In the genomic region with DNA sequence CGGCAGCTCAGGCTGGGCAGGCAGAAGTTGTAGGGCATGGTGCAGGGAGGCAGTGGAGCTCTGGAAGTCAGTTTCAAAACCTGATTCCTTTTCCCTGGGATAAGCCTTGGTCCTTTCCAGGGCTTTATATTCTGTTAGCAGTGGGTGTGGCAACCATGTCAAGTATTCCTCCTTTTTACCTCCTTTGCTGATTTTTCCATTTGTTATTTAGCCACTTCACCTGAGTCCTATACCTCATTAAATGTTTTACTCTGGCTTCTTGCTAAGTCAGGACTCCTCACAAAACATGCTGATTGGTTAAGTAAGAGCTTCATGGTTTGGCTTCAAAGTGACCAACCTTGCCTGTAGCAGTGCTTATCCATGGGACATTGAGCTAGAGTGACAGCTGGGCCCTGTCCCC, we compare ENCODE assay signal across 29 cellular contexts. TPM values are rescaled to one million over a fixed set of nuclear protein-coding genes. Genes with fewer than 3 reads are reported as not detected.
"Had no signal": no experiment of that assay in that cellular context is flagged by ENCODE, and none has a peak within 500 bp of the region (broad histone marks: within the 10 kb centered on the region; RNA-seq: fewer than 3 reads in every experiment).

Gene KRT33B (minus strand): TSS at position 101 of the 400 bp plus-strand sequence. CDS start 63 bp downstream, at position 38.

- H3K9ac ChIP-seq: parathyroid adenoma had no signal

- H3K79me2 ChIP-seq: parathyroid adenoma had no signal

- DNase-seq: colonic mucosa; effector CD8-positive, alpha-beta T cell; foreskin keratinocyte; heart right ventricle; left cardiac atrium; left lung; natural killer cell; right lobe of liver; small intestine; stimulated activated CD4-positive, alpha-beta T cell treated with anti-CD3 and anti-CD28 coated beads, Interleukin-15, amount 100 ng/mL, for 24 hours; stimulated activated CD4-positive, alpha-beta T cell treated with anti-CD3 and anti-CD28 coated beads, Interleukin-2, amount 100 ng/mL, for 48 hours; stimulated activated naive B cell treated with anti-CD40 and anti-IgM and Interleukin-4, amounts not matched to agents 10 μg/mL and 1 μg/mL and 100 μg/mL, for 72 hours; transverse colon had no signal

- H2AFZ ChIP-seq: parathyroid adenoma had no signal

- ATAC-seq: foreskin keratinocyte; gastroesophageal sphincter; heart right ventricle; left cardiac atrium; left lung; right lobe of liver; stimulated activated naive B cell treated with anti-CD40 and anti-IgM and Interleukin-4, amounts not matched to agents 10 μg/mL and 1 μg/mL and 100 μg/mL, for 72 hours had no signal

- H3K36me3 Mint-ChIP-seq: natural killer cell; stimulated activated naive B cell treated with anti-CD40 and anti-IgM and Interleukin-4, amounts not matched to agents 10 μg/mL and 1 μg/mL and 100 μg/mL, for 72 hours had no signal

- H3K27ac Mint-ChIP-seq: dendritic cell treated with granulocyte-macrophage colony-stimulating factor and Interleukin-4, amounts not matched to agents 40 ng/mL and 50 ng/mL, for 4 days; natural killer cell; progenitor cell of endocrine pancreas; stimulated activated naive B cell treated with anti-CD40 and anti-IgM and Interleukin-4, amounts not matched to agents 10 μg/mL and 1 μg/mL and 100 μg/mL, for 72 hours; stimulated activated naive CD8-positive, alpha-beta T cell treated with anti-CD3 and anti-CD28 coated beads, Interleukin-15, Interleukin-2, amounts not matched to agents 100 ng/mL and 50 ng/mL, for 24 hours had no signal

- H3K4me3 Mint-ChIP-seq: dendritic cell treated with granulocyte-macrophage colony-stimulating factor and Interleukin-4, amounts not matched to agents 40 ng/mL and 50 ng/mL, for 4 days; natural killer cell; neural crest cell; stimulated activated naive B cell treated with anti-CD40 and anti-IgM and Interleukin-4, amounts not matched to agents 10 μg/mL and 1 μg/mL and 100 μg/mL, for 72 hours; stimulated activated naive CD8-positive, alpha-beta T cell treated with anti-CD3 and anti-CD28 coated beads, Interleukin-15, Interleukin-2, amounts not matched to agents 100 ng/mL and 50 ng/mL, for 24 hours had no signal

- H3K9me3 Mint-ChIP-seq: dendritic cell treated with granulocyte-macrophage colony-stimulating factor and Interleukin-4, amounts not matched to agents 40 ng/mL and 50 ng/mL, for 4 days; natural killer cell; neural crest cell; stimulated activated naive CD8-positive, alpha-beta T cell treated with anti-CD3 and anti-CD28 coated beads, Interleukin-15, Interleukin-2, amounts not matched to agents 100 ng/mL and 50 ng/mL, for 24 hours had no signal

- H3K4me1 Mint-ChIP-seq: natural killer cell, neural crest cell had no signal

- H3K9me3 ChIP-seq: colonic mucosa, esophagus muscularis mucosa, gastroesophageal sphincter, left lung, neutrophil, right lobe of liver, transverse colon had no signal

- H3K4me3 ChIP-seq: colonic mucosa, esophagus muscularis mucosa, gastroesophageal sphincter, heart right ventricle, left lung, right lobe of liver, transverse colon had no signal

- H3K4me1 ChIP-seq: colonic mucosa, gastroesophageal sphincter, heart right ventricle, left lung, parathyroid adenoma, right lobe of liver, transverse colon had no signal

- H3K27me3 ChIP-seq: colonic mucosa, esophagus muscularis mucosa, foreskin keratinocyte, gastroesophageal sphincter, right lobe of liver, transverse colon had no signal

- H3K27ac ChIP-seq: colonic mucosa, esophagus muscularis mucosa, gastroesophageal sphincter, heart right ventricle, left lung, neutrophil, parathyroid adenoma, right lobe of liver, transverse colon had no signal

- H3K36me3 ChIP-seq: colonic mucosa, esophagus muscularis mucosa, gastroesophageal sphincter, heart right ventricle, left lung, neutrophil, right lobe of liver, transverse colon had no signal

- H3K27me3 Mint-ChIP-seq: stimulated activated naive CD8-positive, alpha-beta T cell treated with anti-CD3 and anti-CD28 coated beads, Interleukin-15, Interleukin-2, amounts not matched to agents 100 ng/mL and 50 ng/mL, for 24 hours had no signal

RNA-seq across cellular contexts. Expression of gene KRT33B, which starts in this region (rescaled TPM):
- total RNA-seq: cerebellum, colonic mucosa, endothelial cell of umbilical vein, esophagus muscularis mucosa, fibroblast of lung, gastroesophageal sphincter, heart right ventricle, left cardiac atrium, left lung, lung microvascular endothelial cell, mesenteric fat pad, mononuclear cell, natural killer cell, neural crest cell, omental fat pad, progenitor cell of endocrine pancreas, right lobe of liver, transverse colon, urinary bladder had no signal
- polyA plus RNA-seq: endothelial cell of umbilical vein, fibroblast of lung, heart right ventricle, small intestine, urinary bladder had no signal
